In genomic region chr14:56342419-56342901, GRCh38 we compare ENCODE assay signal across 10 cellular contexts.
A peak's percentile ranks its signal among the peaks of the same experiment; 100 is the strongest.
DNase-seq lines count a peak whose midpoint lies in the region; ATAC-seq, FAIRE-seq and TF ChIP-seq lines count a peak whose summit lies in the region.
"Had no signal": no experiment of that assay in that cellular context is flagged by ENCODE, and none has a peak within 500 bp of the region (broad histone marks: within the 10 kb centered on the region; RNA-seq: fewer than 3 reads in every experiment).

No MANE protein-coding gene starts in this region.

- H3K27ac ChIP-seq in BLaER1 = peak overlapping the region; percentile 50; the same call in 1 of the 2 replicates
- H3K27ac ChIP-seq in astrocyte (ENCODE audit: low read depth, low read length) = peak overlapping the region; percentile 44
- no peak overlapping the region for H3K27ac ChIP-seq in mesenchymal stem cell (ENCODE audit: low read length, poor library complexity, severe bottlenecking)

- no peak for TF ChIP-seq CTCF in astrocyte (IDR thresholded peaks at IDR 0.05; ENCODE audit: insufficient read depth, low read depth, low read length)

- H3K27me3 Mint-ChIP-seq in astrocyte (ENCODE audit: low read depth, unreplicated experiment) = no peaks in the 10 kb centered on the region

- H3K4me3 Mint-ChIP-seq in astrocyte (ENCODE audit: unreplicated experiment) = no peak overlapping the region

- H2AFZ ChIP-seq in astrocyte (ENCODE audit: low read depth, low read length) (no peak overlapping the region), mesenchymal stem cell (ENCODE audit: low read depth, low read length) (no peak overlapping the region)

- H3K9me3 ChIP-seq in BLaER1 (no peaks in the 10 kb centered on the region), astrocyte (ENCODE audit: insufficient read depth, low read depth, low read length) (no peaks in the 10 kb centered on the region), mesenchymal stem cell (ENCODE audit: control insufficient read depth, low read length) (no peaks in the 10 kb centered on the region)

- H3K9me3 Mint-ChIP-seq in astrocyte (ENCODE audit: unreplicated experiment) = no peaks in the 10 kb centered on the region

- no peak overlapping the region for H3K14ac ChIP-seq in mesenchymal stem cell (ENCODE audit: low read length in 2 of 2)

- no peak overlapping the region for H3K4ac ChIP-seq in mesenchymal stem cell (ENCODE audit: low read depth in 1 of 2, low read length in 2 of 2)

- H3K4me1 Mint-ChIP-seq in astrocyte (ENCODE audit: low read depth, unreplicated experiment) = peaks cover 20% of the 10 kb centered on the region

- H3K79me2 ChIP-seq in astrocyte (ENCODE audit: insufficient read depth, low read length) = no peaks in the 10 kb centered on the region

- H2BK15ac ChIP-seq in mesenchymal stem cell (ENCODE audit: low read depth, poor library complexity, severe bottlenecking) = no peak overlapping the region

- no peaks in the 10 kb centered on the region for H4K20me1 ChIP-seq in BLaER1
- no peaks in the 10 kb centered on the region for H4K20me1 ChIP-seq in astrocyte (ENCODE audit: insufficient read depth, low read length)

- H3K36me3 Mint-ChIP-seq in astrocyte (ENCODE audit: low read depth, unreplicated experiment) = no peaks in the 10 kb centered on the region

- H3K36me3 ChIP-seq in BLaER1 (no peaks in the 10 kb centered on the region), astrocyte (ENCODE audit: insufficient read depth, low read length) (no peaks in the 10 kb centered on the region), mesenchymal stem cell (ENCODE audit: control insufficient read depth in 1 of 2, insufficient read depth in 2 of 2, low read depth in 1 of 2, low read length in 2 of 2) (no peaks in the 10 kb centered on the region)

- peak overlapping the region; percentile 12 for H4K8ac ChIP-seq in mesenchymal stem cell (ENCODE audit: low read length)

- H2BK120ac ChIP-seq in mesenchymal stem cell (ENCODE audit: low read depth, low read length) = no peak overlapping the region

- H3K4me2 ChIP-seq in BLaER1 (peak overlapping the region; percentile 79), astrocyte (ENCODE audit: low read length) (peak overlapping the region; percentile 16), mesenchymal stem cell (ENCODE audit: low read length, poor library complexity, severe bottlenecking) (no peak overlapping the region)

- H3K4me1 ChIP-seq in BLaER1 = peaks cover 58% of the 10 kb centered on the region
- H3K4me1 ChIP-seq in astrocyte (ENCODE audit: insufficient read depth, low read length) = peaks cover 16% of the 10 kb centered on the region
- H3K4me1 ChIP-seq in mesenchymal stem cell (ENCODE audit: control insufficient read depth, insufficient read depth, low read depth, low read length) = peaks cover 6% of the 10 kb centered on the region

- no peak overlapping the region for H2AK5ac ChIP-seq in mesenchymal stem cell (ENCODE audit: low read length, severe bottlenecking)

- DNase-seq in HCEC 1CT (peak; percentile 70), astrocyte (ENCODE audit: low read depth) (peak; percentile 80), mesenchymal stem cell (peak; percentile 76), ureter (ENCODE audit: low spot score) (no peak), SK-N-DZ (ENCODE audit: low spot score) (no peak)
- DNase-seq in activated effector memory CD4-positive, alpha-beta T cell treated with Interleukin-2 at 50 U/mL for 16 hours = no peak
- DNase-seq: stimulated activated CD4-positive, alpha-beta T cell treated with anti-CD3 and anti-CD28 coated beads, Interleukin-12 subunit alpha, Interleukin-12 subunit beta, amount 100 ng/mL, for 4 hours had no signal

- no peak overlapping the region for H3K18ac ChIP-seq in mesenchymal stem cell (ENCODE audit: low read depth in 1 of 2, low read length in 2 of 2)

- ATAC-seq in HG03439 (IDR thresholded peaks at IDR 0.05; ENCODE audit: unreplicated experiment) = no peak

- no peak for FAIRE-seq in astrocyte (lab: Jason Lieb, UNC)

- H4K91ac ChIP-seq in mesenchymal stem cell (ENCODE audit: low read length) = no peak overlapping the region

- no peak overlapping the region for H3K4me3 ChIP-seq in BLaER1
- no peak overlapping the region for H3K4me3 ChIP-seq in astrocyte (ENCODE audit: insufficient read depth, low read depth, low read length)
- H3K4me3 ChIP-seq in mesenchymal stem cell (ENCODE audit: insufficient read depth in 1 of 2, low read depth in 1 of 2, low read length in 2 of 2) = peak overlapping the region in 1 of 2 experiments; percentile 40

- H3K9ac ChIP-seq in BLaER1 (no peak overlapping the region; the same call in 1 of the 2 replicates), astrocyte (ENCODE audit: low read length) (peak overlapping the region; percentile 53), mesenchymal stem cell (ENCODE audit: low read length) (peak overlapping the region; percentile 77)

- no peak overlapping the region for H3K23ac ChIP-seq in mesenchymal stem cell (ENCODE audit: low read length in 2 of 2)

- H2BK5ac ChIP-seq in mesenchymal stem cell (ENCODE audit: low read depth, low read length, poor library complexity, severe bottlenecking) = no peak overlapping the region

- H3K27me3 ChIP-seq in BLaER1 (no peaks in the 10 kb centered on the region), astrocyte (ENCODE audit: insufficient read depth, low read length) (no peaks in the 10 kb centered on the region), mesenchymal stem cell (ENCODE audit: control insufficient read depth in 1 of 2, insufficient read depth in 1 of 2, low read length in 2 of 2) (no peaks in the 10 kb centered on the region)
- H3K27me3 ChIP-seq: dorsolateral prefrontal cortex had no signal

- no peak overlapping the region for H3K27ac Mint-ChIP-seq in astrocyte (ENCODE audit: unreplicated experiment)

- no peaks in the 10 kb centered on the region for H3K79me1 ChIP-seq in mesenchymal stem cell (replicated peaks; ENCODE audit: low read length, poor library complexity, severe bottlenecking)

- H2BK12ac ChIP-seq in mesenchymal stem cell (ENCODE audit: low read length in 2 of 2) = no peak overlapping the region

- 85% methylated on average over 3 of the region's 5 CpGs for WGBS in mesenchymal stem cell

Comparison
In these comparisons a context has a peak if more than half of its experiments do, and no peak if none do; other contexts are left out.
1. DNase-seq: peak in HCEC 1CT (single experiment), astrocyte (single experiment) and mesenchymal stem cell (single experiment); none in ureter (single experiment), SK-N-DZ (single experiment) and activated effector memory CD4-positive, alpha-beta T cell treated with Interleukin-2 at 50 U/mL for 16 hours (single experiment).